ENCODE assay signal across 18 cellular contexts in genomic region chr17:61465550-61466237, GRCh38. TPM values are rescaled to one million over a fixed set of nuclear protein-coding genes. Genes with fewer than 3 reads are reported as not detected.
DNase-seq lines count a peak whose midpoint lies in the region; ATAC-seq and TF ChIP-seq lines count a peak whose summit lies in the region.
"Had no signal": no experiment of that assay in that cellular context is flagged by ENCODE, and none has a peak within 500 bp of the region (broad histone marks: within the 10 kb centered on the region; RNA-seq: fewer than 3 reads in every experiment).

No MANE protein-coding gene starts in this region.

- H3K27me3 Mint-ChIP-seq in MCF 10A (ENCODE audit: insufficient read depth, unreplicated experiment) (no peaks in the 10 kb centered on the region), mesothelial cell of epicardium (ENCODE audit: low read depth) (peaks cover 33% of the 10 kb centered on the region)

- H3K79me2 ChIP-seq in fibroblast of lung (ENCODE audit: control insufficient read depth, insufficient read depth, low read length) = peaks cover 94% of the 10 kb centered on the region

- no peak overlapping the region for H3K4me3 ChIP-seq in breast epithelium
- H3K4me3 ChIP-seq in fibroblast of lung (replicated peaks in 1 of 4; ENCODE audit: control extremely low read depth in 1 of 4, insufficient read depth in 1 of 4, low read depth in 3 of 4, low read length in 4 of 4) = no peak overlapping the region
- no peak overlapping the region for H3K4me3 ChIP-seq in transverse colon
- H3K4me3 ChIP-seq: BLaER1 had no signal

- no peak for TF ChIP-seq EP300 in transverse colon (IDR thresholded peaks at IDR 0.05; ENCODE audit: low read depth)

- H3K4me3 Mint-ChIP-seq in MCF 10A (ENCODE audit: unreplicated experiment) (no peak overlapping the region), mesothelial cell of epicardium (no peak overlapping the region)
- H3K4me3 Mint-ChIP-seq: CD8-positive, alpha-beta memory T cell had no signal

- H3K9me3 Mint-ChIP-seq in MCF 10A (ENCODE audit: unreplicated experiment) = no peaks in the 10 kb centered on the region
- H3K9me3 Mint-ChIP-seq in mesothelial cell of epicardium = no peaks in the 10 kb centered on the region
- H3K9me3 Mint-ChIP-seq: CD8-positive, alpha-beta memory T cell had no signal

- H3K27ac ChIP-seq in breast epithelium (no peak overlapping the region), fibroblast of lung (ENCODE audit: insufficient read depth, low read length) (peak overlapping the region; percentile 93), transverse colon (no peak overlapping the region)
- H3K27ac ChIP-seq: BLaER1 had no signal

- CTCF ChIA-PET in MCF 10A (lab: Yijun Ruan, JAX) = interaction anchor here (0.9 to 1.0 kb wide), 2 partner anchors 54 to 73 kb away, joined by 3 read pairs; no protein-coding TSS in a partner anchor

- H2AFZ ChIP-seq in fibroblast of lung (ENCODE audit: low read length) = no peak overlapping the region

- intact Hi-C loops in MCF 10A (cut with micrococcal nuclease) (no loop called here), breast epithelium (cut with DNase I; ENCODE audit: low total_unique reads) (no loop called here), transverse colon (cut with DNase I; ENCODE audit: low total_unique reads) (no loop called here)

- H3K4me1 ChIP-seq in breast epithelium = no peaks in the 10 kb centered on the region
- H3K4me1 ChIP-seq in fibroblast of lung (ENCODE audit: control insufficient read depth, extremely low read depth, insufficient read depth, low read length) = peaks cover 64% of the 10 kb centered on the region
- H3K4me1 ChIP-seq in transverse colon = peaks cover 5 to 18% (median 14%) of the 10 kb centered on the region in 4 donors

- in situ Hi-C loops in transverse colon (cut with MboI; ENCODE audit: low pct_ligation_motif_present in 1 of 4, low pct_unique_long_range_greater_than_20kb in 1 of 4, low sequenced_read_pairs in 3 of 4) = no loop called here

- H3K4me2 ChIP-seq in fibroblast of lung (ENCODE audit: extremely low read depth, insufficient read depth, low read length) = peak overlapping the region; percentile 23
- H3K4me2 ChIP-seq: BLaER1 had no signal

- POLR2A ChIA-PET in MCF 10A (lab: Yijun Ruan, JAX) = interaction anchor here (0.6 kb wide), 1 partner anchor 9 kb away, joined by 3 read pairs; no protein-coding TSS in a partner anchor

- H4K20me1 ChIP-seq in fibroblast of lung (ENCODE audit: control insufficient read depth, extremely low read depth, insufficient read depth, low read length) = no peaks in the 10 kb centered on the region
- H4K20me1 ChIP-seq: BLaER1 had no signal

- H3K27me3 ChIP-seq in breast epithelium = peaks cover 0 to 31% of the 10 kb centered on the region in 2 donors
- no peaks in the 10 kb centered on the region for H3K27me3 ChIP-seq in fibroblast of lung (ENCODE audit: control insufficient read depth, insufficient read depth, low read length)
- peaks cover 27% of the 10 kb centered on the region for H3K27me3 ChIP-seq in transverse colon

- no peak for DNase-seq in MCF 10A (ENCODE audit: unreplicated experiment)
- DNase-seq in breast epithelium (ENCODE audit: low spot score in 2 of 2) = no peak
- no peak for DNase-seq in fibroblast of lung (ENCODE audit: low read depth in 2 of 2)
- DNase-seq in mesothelial cell of epicardium (ENCODE audit: low spot score in 2 of 2, unreplicated experiment in 2 of 2) = peak; percentile 11 to 35
- DNase-seq in transverse colon = no peak
- DNase-seq: CD8-positive, alpha-beta memory T cell; DMS79; HCEC 1CT; NCI-H1436; NCI-H2081 treated with DMSO at 0.1 percent for 48 hours; NCI-H510A; NCI-H82 had no signal

- no peak for TF ChIP-seq CTCF in MCF 10A (IDR thresholded peaks at IDR 0.05; ENCODE audit: unreplicated experiment)
- TF ChIP-seq CTCF in breast epithelium (IDR thresholded peaks at IDR 0.05) = no peak
- TF ChIP-seq CTCF in fibroblast of lung (conservative IDR thresholded peaks at IDR 0.05 in 1 of 2, IDR thresholded peaks at IDR 0.05 in 1 of 2; ENCODE audit: low read depth in 1 of 2, low read length in 2 of 2) = no peak
- TF ChIP-seq CTCF in mesothelial cell of epicardium (IDR thresholded peaks at IDR 0.05; ENCODE audit: unreplicated experiment) = no peak
- TF ChIP-seq CTCF in transverse colon (IDR thresholded peaks at IDR 0.05) = no peak

- H3K4me1 Mint-ChIP-seq in MCF 10A (ENCODE audit: insufficient read depth, unreplicated experiment) (no peaks in the 10 kb centered on the region), mesothelial cell of epicardium (peaks cover 55% of the 10 kb centered on the region)

- no peaks in the 10 kb centered on the region for H3K9me3 ChIP-seq in breast epithelium
- H3K9me3 ChIP-seq in fibroblast of lung (ENCODE audit: control insufficient read depth, insufficient read depth, low read depth, low read length) = no peaks in the 10 kb centered on the region
- H3K9me3 ChIP-seq in transverse colon = no peaks in the 10 kb centered on the region
- H3K9me3 ChIP-seq: BLaER1 had no signal

- TF ChIP-seq POLR2A in breast epithelium (IDR thresholded peaks at IDR 0.05) = no peak
- no peak for TF ChIP-seq POLR2A in transverse colon (IDR thresholded peaks at IDR 0.05)

- H3K36me3 Mint-ChIP-seq in MCF 10A (ENCODE audit: insufficient read depth, unreplicated experiment) (peaks cover 6% of the 10 kb centered on the region), mesothelial cell of epicardium (peaks cover 7% of the 10 kb centered on the region)
- H3K36me3 Mint-ChIP-seq: CD8-positive, alpha-beta memory T cell had no signal

- 79% methylated on average over 17 of the region's 17 CpGs; no CpG with 5 or more reads in 1 of the 2 donors for WGBS in transverse colon (ENCODE audit: low coverage in 1 of 2), 2 donors

- no peak for ATAC-seq in HG03342 (IDR thresholded peaks at IDR 0.05; ENCODE audit: unreplicated experiment)
- no peak for ATAC-seq in GM18858 (IDR thresholded peaks at IDR 0.05; ENCODE audit: unreplicated experiment)
- ATAC-seq: Panc1, Right ventricle myocardium inferior had no signal

- H3K27ac Mint-ChIP-seq in MCF 10A (ENCODE audit: low read depth, unreplicated experiment) (peak overlapping the region; percentile 32), mesothelial cell of epicardium (no peak overlapping the region)
- H3K27ac Mint-ChIP-seq: CD8-positive, alpha-beta memory T cell had no signal

- H3K36me3 ChIP-seq in breast epithelium = no peaks in the 10 kb centered on the region
- peaks cover 20% of the 10 kb centered on the region for H3K36me3 ChIP-seq in fibroblast of lung (ENCODE audit: control insufficient read depth, insufficient read depth, low read length)
- no peaks in the 10 kb centered on the region for H3K36me3 ChIP-seq in transverse colon
- H3K36me3 ChIP-seq: BLaER1 had no signal

- H3K9ac ChIP-seq in fibroblast of lung (ENCODE audit: insufficient read depth, low read length) = no peak overlapping the region
- H3K9ac ChIP-seq: BLaER1 had no signal

- no TSS peak for BruUV-seq in MCF 10A (replicated peaks; lab: Mats Ljungman, UMichigan)

RNA-seq across cellular contexts. Expression of gene TBX4, which starts 13.5 kb away (rescaled TPM):
- not detected in 2 replicates for total RNA-seq in MCF 10A (2022)
- under 1 TPM in 1 of 3 donors, not detected in 2; 0.80 TPM for total RNA-seq in breast epithelium
- 35.2 and 44.1 TPM in 2 replicates for total RNA-seq in fibroblast of lung
- polyA plus RNA-seq in fibroblast of lung = 84.3 and 93.9 TPM in 2 replicates
- polyA plus RNA-seq in fibroblast of lung (2012) = 55.1 and 85.4 TPM in 2 replicates
- polyA minus RNA-seq in fibroblast of lung (ENCODE audit: low replicate concordance) = 133 and 151 TPM in 2 replicates
- total RNA-seq in mesothelial cell of epicardium = 51.9 to 56.6 TPM (median 54.2 TPM) in 3 replicates
- 1 to 10 TPM in 1 of 4 donors, not detected in 3; 2.4 TPM for total RNA-seq in transverse colon
- total RNA-seq: CD8-positive, alpha-beta memory T cell; HT1080; Right ventricle myocardium inferior had no signal
- polyA plus RNA-seq: CD8-positive, alpha-beta memory T cell had no signal

Comparison
In these comparisons a context has a peak if more than half of its experiments do, and no peak if none do; other contexts are left out.
1. DNase-seq: peak in mesothelial cell of epicardium (2 of 2); none in MCF 10A (single experiment), breast epithelium (0 of 2), fibroblast of lung (0 of 2) and transverse colon (single experiment).
2. RNA of gene TBX4, which starts 13.5 kb away (total RNA-seq): 51.9 to 56.6 TPM in mesothelial cell of epicardium and 35.2 to 44.1 TPM in fibroblast of lung; not detected in MCF 10A, 0.80 TPM in breast epithelium and 2.4 TPM in transverse colon; every median in the first group is over 10 times any median in the second.